Comparison of ENCODE assay signal across 1 cellular context in genomic region chr3:147391726-147392082, GRCh38.
TF ChIP-seq lines count a peak whose summit lies in the region.

No MANE protein-coding gene starts in this region.

TF ChIP-seq in endothelial cell of umbilical vein, 7 proteins besides CTCF, POLR2A, EP300 and RAD21 (continued from another document):
- TF ChIP-seq POLR2AphosphoS5 (IDR thresholded peaks at IDR 0.05; ENCODE audit: insufficient read depth, low read depth, low read length) (no peak), MAX (IDR thresholded peaks at IDR 0.05; ENCODE audit: insufficient read depth, insufficient read length) (no peak), EZH2 (IDR thresholded peaks at IDR 0.05; ENCODE audit: borderline replicate concordance, low read depth, low read length, severe bottlenecking) (no peak), GATA2 (IDR thresholded peaks at IDR 0.05; ENCODE audit: insufficient read depth, insufficient read length, low read depth, low read length) (no peak), FOS (IDR thresholded peaks at IDR 0.05; ENCODE audit: borderline replicate concordance, insufficient read depth, low read length) (no peak)
TF ChIP-seq in endothelial cell of umbilical vein: peak in this region for 0.
